In genomic region chr13:108213946-108214345, GRCh38 we compare ENCODE assay signal across 8 cellular contexts. TPM values are rescaled to one million over a fixed set of nuclear protein-coding genes. Genes with fewer than 3 reads are reported as not detected.
DNase-seq lines count a peak whose midpoint lies in the region; ATAC-seq and TF ChIP-seq lines count a peak whose summit lies in the region.

No MANE protein-coding gene starts in this region.

- H3K4me3 ChIP-seq in dorsolateral prefrontal cortex (peak overlapping the region in 58 of 59 donors; percentile 32 to 97 (median 57)), neuron (ENCODE audit: low read length) (peak overlapping the region; percentile 53)

- DNase-seq in G401 (ENCODE audit: low spot score) (peak; percentile 55), NCI-H1436 treated with DMSO at 0.1 percent for 48 hours (lab: John Stamatoyannopoulos, UW) (peak; percentile 69), dorsolateral prefrontal cortex (no peak), A172 (ENCODE audit: low spot score) (no peak), dedifferentiated amniotic fluid mesenchymal stem cell (ENCODE audit: extremely low spot score) (no peak)

- ATAC-seq in HG02763 (IDR thresholded peaks at IDR 0.05; ENCODE audit: unreplicated experiment) (no peak), HG03460 (IDR thresholded peaks at IDR 0.05; ENCODE audit: unreplicated experiment) (no peak)

- H2AFZ ChIP-seq in neuron (ENCODE audit: low read depth, low read length): no peak overlapping the region

- H3K27ac ChIP-seq in dorsolateral prefrontal cortex: peak overlapping the region in 42 of 59 donors; percentile 1 to 81 (median 40)

- in situ Hi-C loops in G401 (cut with HindIII; ENCODE audit: low sequenced_read_pairs): no loop called here

- H3K4me1 ChIP-seq in neuron (ENCODE audit: insufficient read depth, low read length): peaks cover 19% of the 10 kb centered on the region

- intact Hi-C loops in dorsolateral prefrontal cortex (cut with DNase I): loop anchor here in 1 of 2 donors (10.0 kb wide), 1 partner anchor 1571 kb away; the partner anchor contains the start of gene IRS2

- TF ChIP-seq CTCF in dorsolateral prefrontal cortex (IDR thresholded peaks at IDR 0.05 in 54 of 56, conservative IDR thresholded peaks at IDR 0.05 in 2 of 56; ENCODE audit: low read depth in 1 of 56, partially characterized antibody in 56 of 56): no peak

- H3K27me3 ChIP-seq in dorsolateral prefrontal cortex (no peaks in the 10 kb centered on the region), neuron (ENCODE audit: insufficient read depth, low read length) (no peaks in the 10 kb centered on the region)

- H3K9me3 ChIP-seq in neuron (ENCODE audit: low read length): no peaks in the 10 kb centered on the region

- H3K36me3 ChIP-seq in neuron (ENCODE audit: insufficient read depth, low read length): peaks cover 23% of the 10 kb centered on the region

RNA-seq across cellular contexts. Expression of gene LIG4, which starts 1.4 kb away (rescaled TPM):
- total RNA-seq in G401 (2014; rRNA removed; shearing (Covaris generic)): 5.7 and 5.9 TPM in 2 replicates
- 10 to 100 TPM; 11.4 to 31.5 (median 20.0) TPM for total RNA-seq in dorsolateral prefrontal cortex
- 21.1 and 21.7 TPM in 2 replicates for total RNA-seq in A172 (2014; rRNA removed; shearing (Covaris generic))

RNA-seq across cellular contexts. Expression of gene ABHD13, which starts 4.2 kb away (rescaled TPM):
- 4.8 and 6.1 TPM in 2 replicates for total RNA-seq in G401 (2014; rRNA removed; shearing (Covaris generic))
- 10 to 100 TPM in 102 of 120 experiments, 1 to 10 TPM in 18; 7.4 to 17.4 (median 12.0) TPM for total RNA-seq in dorsolateral prefrontal cortex
- total RNA-seq in A172 (2014; rRNA removed; shearing (Covaris generic)): 13.8 TPM in 2 replicates

RNA-seq across cellular contexts. Expression of gene TNFSF13B, which starts 55.6 kb away (rescaled TPM):
- not detected in 2 replicates for total RNA-seq in G401 (2014; rRNA removed; shearing (Covaris generic))
- total RNA-seq in dorsolateral prefrontal cortex: 10 to 100 TPM in 22 of 120 experiments, 1 to 10 TPM in 98; 2.4 to 19.4 (median 6.7) TPM
- not detected in 2 replicates for total RNA-seq in A172 (2014; rRNA removed; shearing (Covaris generic))

Comparison
In these comparisons a context has a peak if more than half of its experiments do, and no peak if none do; other contexts are left out.
1. DNase-seq: peak in G401 (single experiment) and NCI-H1436 treated with DMSO at 0.1 percent for 48 hours (single experiment); none in dorsolateral prefrontal cortex (0 of 10), A172 (single experiment) and dedifferentiated amniotic fluid mesenchymal stem cell (single experiment).